ENCODE assay signal across 1 cellular context in the genomic region with DNA sequence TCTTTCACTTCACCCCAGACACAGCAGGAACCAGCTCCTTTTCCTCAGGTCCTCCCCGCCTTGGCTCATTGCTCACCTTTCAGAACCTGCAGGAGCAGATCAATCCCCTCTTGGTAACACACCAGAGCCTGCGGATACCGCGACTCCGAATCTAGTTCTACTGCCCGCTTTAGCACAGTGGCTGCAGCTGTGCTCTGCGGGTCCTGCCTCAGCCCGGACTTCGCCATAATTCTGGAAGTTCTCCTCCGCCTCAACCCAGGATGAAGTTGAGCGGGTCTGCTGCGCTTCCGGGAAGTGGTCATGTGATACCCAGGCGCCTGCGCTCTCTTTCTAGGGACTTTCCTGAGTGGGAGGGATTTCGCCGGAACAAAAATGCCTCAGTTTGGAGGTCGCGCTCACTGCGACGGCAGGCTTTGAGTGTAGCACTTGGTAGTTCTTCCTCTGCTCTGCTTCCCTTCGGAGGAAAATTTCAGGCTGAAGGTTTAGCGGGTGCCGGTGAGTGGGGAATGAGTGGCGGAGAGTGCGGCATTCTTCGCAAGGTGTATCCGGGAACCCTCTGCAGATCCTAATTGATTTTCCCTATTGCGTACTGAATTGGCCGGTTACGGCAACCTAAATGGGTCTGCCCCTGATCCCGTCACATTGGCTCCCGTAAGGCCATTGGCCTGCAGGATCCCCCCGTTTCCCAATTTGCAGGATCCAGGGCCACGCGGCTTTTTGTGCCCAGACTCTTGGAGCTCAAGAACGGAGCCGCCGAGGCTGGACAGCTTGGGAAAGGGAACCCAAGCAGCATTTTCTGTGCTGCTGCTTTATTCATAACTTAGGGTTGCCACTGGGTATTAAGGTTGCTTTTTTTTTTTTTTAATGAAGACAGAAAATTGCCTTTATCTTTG.
A peak's percentile ranks its signal among the peaks of the same experiment; 100 is the strongest.
TF ChIP-seq lines count a peak whose summit lies in the region.

A gene (minus strand): TSS at position 304 of the 893 bp plus-strand sequence. CDS start 77 bp downstream, at position 227.
A gene (plus strand): TSS at position 430 of the 893 bp plus-strand sequence. CDS start 5,020 bp downstream, outside the sequence.

TF ChIP-seq in HepG2, 621 proteins besides CTCF, POLR2A, EP300 and RAD21 (continued from another document and continues in another):
- TF ChIP-seq, protein P1, sequence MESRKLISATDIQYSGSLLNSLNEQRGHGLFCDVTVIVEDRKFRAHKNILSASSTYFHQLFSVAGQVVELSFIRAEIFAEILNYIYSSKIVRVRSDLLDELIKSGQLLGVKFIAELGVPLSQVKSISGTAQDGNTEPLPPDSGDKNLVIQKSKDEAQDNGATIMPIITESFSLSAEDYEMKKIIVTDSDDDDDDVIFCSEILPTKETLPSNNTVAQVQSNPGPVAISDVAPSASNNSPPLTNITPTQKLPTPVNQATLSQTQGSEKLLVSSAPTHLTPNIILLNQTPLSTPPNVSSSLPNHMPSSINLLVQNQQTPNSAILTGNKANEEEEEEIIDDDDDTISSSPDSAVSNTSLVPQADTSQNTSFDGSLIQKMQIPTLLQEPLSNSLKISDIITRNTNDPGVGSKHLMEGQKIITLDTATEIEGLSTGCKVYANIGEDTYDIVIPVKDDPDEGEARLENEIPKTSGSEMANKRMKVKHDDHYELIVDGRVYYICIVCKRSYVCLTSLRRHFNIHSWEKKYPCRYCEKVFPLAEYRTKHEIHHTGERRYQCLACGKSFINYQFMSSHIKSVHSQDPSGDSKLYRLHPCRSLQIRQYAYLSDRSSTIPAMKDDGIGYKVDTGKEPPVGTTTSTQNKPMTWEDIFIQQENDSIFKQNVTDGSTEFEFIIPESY (CRISPR knock-in tag; IDR thresholded peaks at IDR 0.05) = peak; percentile 77
- peak; percentile 93; the same call in 1 of the 2 replicates for TF ChIP-seq ZNF878 (CRISPR knock-in tag; IDR thresholded peaks at IDR 0.05)
- TF ChIP-seq, protein P2, sequence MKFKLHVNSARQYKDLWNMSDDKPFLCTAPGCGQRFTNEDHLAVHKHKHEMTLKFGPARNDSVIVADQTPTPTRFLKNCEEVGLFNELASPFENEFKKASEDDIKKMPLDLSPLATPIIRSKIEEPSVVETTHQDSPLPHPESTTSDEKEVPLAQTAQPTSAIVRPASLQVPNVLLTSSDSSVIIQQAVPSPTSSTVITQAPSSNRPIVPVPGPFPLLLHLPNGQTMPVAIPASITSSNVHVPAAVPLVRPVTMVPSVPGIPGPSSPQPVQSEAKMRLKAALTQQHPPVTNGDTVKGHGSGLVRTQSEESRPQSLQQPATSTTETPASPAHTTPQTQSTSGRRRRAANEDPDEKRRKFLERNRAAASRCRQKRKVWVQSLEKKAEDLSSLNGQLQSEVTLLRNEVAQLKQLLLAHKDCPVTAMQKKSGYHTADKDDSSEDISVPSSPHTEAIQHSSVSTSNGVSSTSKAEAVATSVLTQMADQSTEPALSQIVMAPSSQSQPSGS (CRISPR knock-in tag; IDR thresholded peaks at IDR 0.05) = peak; percentile 96
- TF ChIP-seq ZMYM2 (CRISPR knock-in tag; IDR thresholded peaks at IDR 0.05) = no peak; the same call in 1 of the 2 replicates
- TF ChIP-seq, protein P3, sequence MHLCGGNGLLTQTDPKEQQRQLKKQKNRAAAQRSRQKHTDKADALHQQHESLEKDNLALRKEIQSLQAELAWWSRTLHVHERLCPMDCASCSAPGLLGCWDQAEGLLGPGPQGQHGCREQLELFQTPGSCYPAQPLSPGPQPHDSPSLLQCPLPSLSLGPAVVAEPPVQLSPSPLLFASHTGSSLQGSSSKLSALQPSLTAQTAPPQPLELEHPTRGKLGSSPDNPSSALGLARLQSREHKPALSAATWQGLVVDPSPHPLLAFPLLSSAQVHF (CRISPR knock-in tag; IDR thresholded peaks at IDR 0.05) = 0 out of 2 replicates have a peak, but pooled peaks have one; percentile 52
- TF ChIP-seq ZNF569 (CRISPR knock-in tag; IDR thresholded peaks at IDR 0.05; ENCODE audit: borderline replicate concordance) = peak; percentile 82; the same call in 1 of the 2 replicates
- TF ChIP-seq ZMYM4 (CRISPR knock-in tag; IDR thresholded peaks at IDR 0.05) = peak; percentile 98
- peak; percentile 38; the same call in 1 of the 2 replicates for TF ChIP-seq FLYWCH1 (CRISPR knock-in tag; IDR thresholded peaks at IDR 0.05)
- TF ChIP-seq SPEN (CRISPR knock-in tag; IDR thresholded peaks at IDR 0.05; ENCODE audit: low read depth) = peak; percentile 97
- TF ChIP-seq BCL6 (CRISPR knock-in tag; IDR thresholded peaks at IDR 0.05) = peak; percentile 98
- no peak for TF ChIP-seq PTBP1 (IDR thresholded peaks at IDR 0.05; ENCODE audit: low read depth, low read length, poor library complexity, severe bottlenecking)
- peak; percentile 94 for TF ChIP-seq SMAD9 (CRISPR knock-in tag; IDR thresholded peaks at IDR 0.05)
- peak; percentile 99 for TF ChIP-seq ZNF670 (CRISPR knock-in tag; IDR thresholded peaks at IDR 0.05; ENCODE audit: borderline replicate concordance)
- TF ChIP-seq, protein P4, sequence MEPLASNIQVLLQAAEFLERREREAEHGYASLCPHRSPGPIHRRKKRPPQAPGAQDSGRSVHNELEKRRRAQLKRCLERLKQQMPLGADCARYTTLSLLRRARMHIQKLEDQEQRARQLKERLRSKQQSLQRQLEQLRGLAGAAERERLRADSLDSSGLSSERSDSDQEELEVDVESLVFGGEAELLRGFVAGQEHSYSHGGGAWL (CRISPR knock-in tag; IDR thresholded peaks at IDR 0.05) = peak; percentile 96
- TF ChIP-seq, protein P5, sequence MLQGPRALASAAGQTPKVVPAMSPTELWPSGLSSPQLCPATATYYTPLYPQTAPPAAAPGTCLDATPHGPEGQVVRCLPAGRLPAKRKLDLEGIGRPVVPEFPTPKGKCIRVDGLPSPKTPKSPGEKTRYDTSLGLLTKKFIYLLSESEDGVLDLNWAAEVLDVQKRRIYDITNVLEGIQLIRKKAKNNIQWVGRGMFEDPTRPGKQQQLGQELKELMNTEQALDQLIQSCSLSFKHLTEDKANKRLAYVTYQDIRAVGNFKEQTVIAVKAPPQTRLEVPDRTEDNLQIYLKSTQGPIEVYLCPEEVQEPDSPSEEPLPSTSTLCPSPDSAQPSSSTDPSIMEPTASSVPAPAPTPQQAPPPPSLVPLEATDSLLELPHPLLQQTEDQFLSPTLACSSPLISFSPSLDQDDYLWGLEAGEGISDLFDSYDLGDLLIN (CRISPR knock-in tag; IDR thresholded peaks at IDR 0.05; ENCODE audit: borderline replicate concordance) = peak; percentile 90
- TF ChIP-seq ZNF256 (CRISPR knock-in tag; conservative IDR thresholded peaks at IDR 0.05) = peak; percentile 94; the same call in 1 of the 2 replicates
- TF ChIP-seq, protein P6, sequence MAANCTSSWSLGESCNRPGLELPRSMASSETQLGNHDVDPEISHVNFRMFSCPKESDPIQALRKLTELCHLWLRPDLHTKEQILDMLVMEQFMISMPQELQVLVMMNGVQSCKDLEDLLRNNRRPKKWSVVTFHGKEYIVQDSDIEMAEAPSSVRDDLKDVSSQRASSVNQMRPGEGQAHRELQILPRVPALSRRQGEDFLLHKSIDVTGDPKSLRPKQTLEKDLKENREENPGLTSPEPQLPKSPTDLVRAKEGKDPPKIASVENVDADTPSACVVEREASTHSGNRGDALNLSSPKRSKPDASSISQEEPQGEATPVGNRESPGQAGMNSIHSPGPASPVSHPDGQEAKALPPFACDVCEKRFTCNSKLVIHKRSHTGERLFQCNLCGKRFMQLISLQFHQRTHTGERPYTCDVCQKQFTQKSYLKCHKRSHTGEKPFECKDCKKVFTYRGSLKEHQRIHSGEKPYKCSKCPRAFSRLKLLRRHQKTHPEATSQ (CRISPR knock-in tag; IDR thresholded peaks at IDR 0.05; ENCODE audit: borderline replicate concordance) = peak; percentile 78; the same call in 1 of the 2 replicates
- TF ChIP-seq ZNF224 (CRISPR knock-in tag; IDR thresholded peaks at IDR 0.05) = peak; percentile 90; the same call in 1 of the 2 replicates
- TF ChIP-seq ZNF34 (CRISPR knock-in tag; IDR thresholded peaks at IDR 0.05; ENCODE audit: borderline replicate concordance) = no peak
- no peak for TF ChIP-seq HNRNPUL1 (IDR thresholded peaks at IDR 0.05; ENCODE audit: low read depth, low read length)
- TF ChIP-seq, protein P7, sequence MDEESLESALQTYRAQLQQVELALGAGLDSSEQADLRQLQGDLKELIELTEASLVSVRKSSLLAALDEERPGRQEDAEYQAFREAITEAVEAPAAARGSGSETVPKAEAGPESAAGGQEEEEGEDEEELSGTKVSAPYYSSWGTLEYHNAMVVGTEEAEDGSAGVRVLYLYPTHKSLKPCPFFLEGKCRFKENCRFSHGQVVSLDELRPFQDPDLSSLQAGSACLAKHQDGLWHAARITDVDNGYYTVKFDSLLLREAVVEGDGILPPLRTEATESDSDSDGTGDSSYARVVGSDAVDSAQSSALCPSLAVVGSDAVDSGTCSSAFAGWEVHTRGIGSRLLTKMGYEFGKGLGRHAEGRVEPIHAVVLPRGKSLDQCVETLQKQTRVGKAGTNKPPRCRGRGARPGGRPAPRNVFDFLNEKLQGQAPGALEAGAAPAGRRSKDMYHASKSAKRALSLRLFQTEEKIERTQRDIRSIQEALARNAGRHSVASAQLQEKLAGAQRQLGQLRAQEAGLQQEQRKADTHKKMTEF (CRISPR knock-in tag; IDR thresholded peaks at IDR 0.05) = peak; percentile 95
- peak; percentile 97 for TF ChIP-seq MIER3 (CRISPR knock-in tag; IDR thresholded peaks at IDR 0.05; ENCODE audit: borderline replicate concordance)
- TF ChIP-seq, protein P8, sequence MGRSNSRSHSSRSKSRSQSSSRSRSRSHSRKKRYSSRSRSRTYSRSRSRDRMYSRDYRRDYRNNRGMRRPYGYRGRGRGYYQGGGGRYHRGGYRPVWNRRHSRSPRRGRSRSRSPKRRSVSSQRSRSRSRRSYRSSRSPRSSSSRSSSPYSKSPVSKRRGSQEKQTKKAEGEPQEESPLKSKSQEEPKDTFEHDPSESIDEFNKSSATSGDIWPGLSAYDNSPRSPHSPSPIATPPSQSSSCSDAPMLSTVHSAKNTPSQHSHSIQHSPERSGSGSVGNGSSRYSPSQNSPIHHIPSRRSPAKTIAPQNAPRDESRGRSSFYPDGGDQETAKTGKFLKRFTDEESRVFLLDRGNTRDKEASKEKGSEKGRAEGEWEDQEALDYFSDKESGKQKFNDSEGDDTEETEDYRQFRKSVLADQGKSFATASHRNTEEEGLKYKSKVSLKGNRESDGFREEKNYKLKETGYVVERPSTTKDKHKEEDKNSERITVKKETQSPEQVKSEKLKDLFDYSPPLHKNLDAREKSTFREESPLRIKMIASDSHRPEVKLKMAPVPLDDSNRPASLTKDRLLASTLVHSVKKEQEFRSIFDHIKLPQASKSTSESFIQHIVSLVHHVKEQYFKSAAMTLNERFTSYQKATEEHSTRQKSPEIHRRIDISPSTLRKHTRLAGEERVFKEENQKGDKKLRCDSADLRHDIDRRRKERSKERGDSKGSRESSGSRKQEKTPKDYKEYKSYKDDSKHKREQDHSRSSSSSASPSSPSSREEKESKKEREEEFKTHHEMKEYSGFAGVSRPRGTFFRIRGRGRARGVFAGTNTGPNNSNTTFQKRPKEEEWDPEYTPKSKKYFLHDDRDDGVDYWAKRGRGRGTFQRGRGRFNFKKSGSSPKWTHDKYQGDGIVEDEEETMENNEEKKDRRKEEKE (IDR thresholded peaks at IDR 0.05) = no peak
- no peak; the same call in 1 of the 2 replicates for TF ChIP-seq ZSCAN20 (CRISPR knock-in tag; IDR thresholded peaks at IDR 0.05; ENCODE audit: borderline replicate concordance)
- peak; percentile 99 for TF ChIP-seq ZNF501 (CRISPR knock-in tag; IDR thresholded peaks at IDR 0.05)
- peak; percentile 80 for TF ChIP-seq RBM22 (optimal IDR thresholded peaks at IDR 0.05; ENCODE audit: low read length)
- peak; percentile 96 for TF ChIP-seq ELF4 (CRISPR knock-in tag; IDR thresholded peaks at IDR 0.05; ENCODE audit: borderline replicate concordance)
- TF ChIP-seq, protein P9, sequence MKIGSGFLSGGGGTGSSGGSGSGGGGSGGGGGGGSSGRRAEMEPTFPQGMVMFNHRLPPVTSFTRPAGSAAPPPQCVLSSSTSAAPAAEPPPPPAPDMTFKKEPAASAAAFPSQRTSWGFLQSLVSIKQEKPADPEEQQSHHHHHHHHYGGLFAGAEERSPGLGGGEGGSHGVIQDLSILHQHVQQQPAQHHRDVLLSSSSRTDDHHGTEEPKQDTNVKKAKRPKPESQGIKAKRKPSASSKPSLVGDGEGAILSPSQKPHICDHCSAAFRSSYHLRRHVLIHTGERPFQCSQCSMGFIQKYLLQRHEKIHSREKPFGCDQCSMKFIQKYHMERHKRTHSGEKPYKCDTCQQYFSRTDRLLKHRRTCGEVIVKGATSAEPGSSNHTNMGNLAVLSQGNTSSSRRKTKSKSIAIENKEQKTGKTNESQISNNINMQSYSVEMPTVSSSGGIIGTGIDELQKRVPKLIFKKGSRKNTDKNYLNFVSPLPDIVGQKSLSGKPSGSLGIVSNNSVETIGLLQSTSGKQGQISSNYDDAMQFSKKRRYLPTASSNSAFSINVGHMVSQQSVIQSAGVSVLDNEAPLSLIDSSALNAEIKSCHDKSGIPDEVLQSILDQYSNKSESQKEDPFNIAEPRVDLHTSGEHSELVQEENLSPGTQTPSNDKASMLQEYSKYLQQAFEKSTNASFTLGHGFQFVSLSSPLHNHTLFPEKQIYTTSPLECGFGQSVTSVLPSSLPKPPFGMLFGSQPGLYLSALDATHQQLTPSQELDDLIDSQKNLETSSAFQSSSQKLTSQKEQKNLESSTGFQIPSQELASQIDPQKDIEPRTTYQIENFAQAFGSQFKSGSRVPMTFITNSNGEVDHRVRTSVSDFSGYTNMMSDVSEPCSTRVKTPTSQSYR (CRISPR knock-in tag; IDR thresholded peaks at IDR 0.05; ENCODE audit: borderline replicate concordance) = no peak; the same call in 1 of the 2 replicates
- no peak for TF ChIP-seq PAF1 (CRISPR knock-in tag; IDR thresholded peaks at IDR 0.05)
- TF ChIP-seq ZBTB38 (CRISPR knock-in tag; IDR thresholded peaks at IDR 0.05) = peak; percentile 82
- TF ChIP-seq, protein P10, sequence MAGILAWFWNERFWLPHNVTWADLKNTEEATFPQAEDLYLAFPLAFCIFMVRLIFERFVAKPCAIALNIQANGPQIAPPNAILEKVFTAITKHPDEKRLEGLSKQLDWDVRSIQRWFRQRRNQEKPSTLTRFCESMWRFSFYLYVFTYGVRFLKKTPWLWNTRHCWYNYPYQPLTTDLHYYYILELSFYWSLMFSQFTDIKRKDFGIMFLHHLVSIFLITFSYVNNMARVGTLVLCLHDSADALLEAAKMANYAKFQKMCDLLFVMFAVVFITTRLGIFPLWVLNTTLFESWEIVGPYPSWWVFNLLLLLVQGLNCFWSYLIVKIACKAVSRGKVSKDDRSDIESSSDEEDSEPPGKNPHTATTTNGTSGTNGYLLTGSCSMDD (CRISPR knock-in tag; IDR thresholded peaks at IDR 0.05) = no peak
- TF ChIP-seq ZNF430 (CRISPR knock-in tag; IDR thresholded peaks at IDR 0.05) = peak; percentile 91
- peak; percentile 97 for TF ChIP-seq ZNF781 (CRISPR knock-in tag; IDR thresholded peaks at IDR 0.05; ENCODE audit: borderline replicate concordance, not compliant biosample characterization)
- TF ChIP-seq ZC3H4 (CRISPR knock-in tag; IDR thresholded peaks at IDR 0.05; ENCODE audit: borderline replicate concordance) = no peak
- peak; percentile 43; the same call in 1 of the 2 replicates for TF ChIP-seq TMF1 (CRISPR knock-in tag; IDR thresholded peaks at IDR 0.05; ENCODE audit: low read depth)
